In the genomic region with DNA sequence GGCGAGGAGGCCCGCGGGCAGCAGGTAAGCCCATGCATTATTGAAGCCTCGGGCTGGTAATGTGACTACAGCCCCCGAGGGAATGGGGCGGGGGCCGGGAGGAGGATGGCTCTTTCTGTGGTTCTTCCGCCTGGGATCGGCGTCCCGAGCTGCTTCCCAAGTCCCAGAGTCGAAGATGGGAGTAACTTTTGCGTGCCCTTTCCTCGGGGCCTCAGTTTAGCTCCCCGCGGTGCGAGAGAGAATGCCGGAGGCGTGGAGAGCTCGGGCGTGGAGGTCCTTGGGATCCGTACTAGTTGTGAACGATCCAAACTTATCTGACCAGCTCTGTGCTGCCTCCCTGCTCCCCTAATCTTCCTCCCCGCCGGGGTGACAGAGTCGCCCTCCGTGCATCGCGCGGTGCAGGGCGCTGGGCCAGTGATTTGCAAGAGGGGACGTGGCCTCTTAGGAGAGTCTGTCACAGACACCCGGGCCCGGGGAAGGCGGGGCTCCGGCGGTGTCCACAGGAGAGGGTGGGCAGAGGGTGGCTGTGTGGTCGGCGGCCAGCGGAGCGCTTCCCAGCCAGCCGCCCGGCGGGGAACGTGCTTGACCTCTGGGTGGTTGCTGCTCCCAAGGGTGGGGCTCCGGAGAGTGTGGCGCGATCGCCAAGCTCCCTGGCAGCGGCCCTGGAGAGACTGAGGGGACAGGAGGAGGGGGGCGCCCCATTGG, we compare ENCODE assay signal across 8 cellular contexts. TPM values are rescaled to one million over a fixed set of nuclear protein-coding genes. Genes with fewer than 3 reads are reported as not detected.
DNase-seq lines count a peak whose midpoint lies in the region; ATAC-seq and TF ChIP-seq lines count a peak whose summit lies in the region.

No MANE protein-coding gene starts in this region.

- WGBS in mesenchymal stem cell, result under 1% methylated on average over 49 of the region's 51 CpGs

- H3K4me2 ChIP-seq in mesenchymal stem cell (ENCODE audit: low read length, poor library complexity, severe bottlenecking), result peak overlapping the region; percentile 84

- no peak overlapping the region for H2AK5ac ChIP-seq in mesenchymal stem cell (ENCODE audit: low read length, severe bottlenecking)

- H4K91ac ChIP-seq in mesenchymal stem cell (ENCODE audit: low read length), result peak overlapping the region; percentile 80

- POLR2A ChIA-PET in activated CD8-positive, alpha-beta T cell treated with anti-CD3 and anti-CD28 coated beads for 36 hours (lab: Charles Lee), result interaction anchor here (0.6 to 2.3 kb wide), 7 partner anchors 13 to 135 kb away, joined by 3 to 9 read pairs (median 3); no protein-coding TSS in a partner anchor

- H3K4me3 ChIP-seq in MG63, result peak overlapping the region; percentile 84
- peak overlapping the region; percentile 85 to 95 for H3K4me3 ChIP-seq in mesenchymal stem cell (ENCODE audit: insufficient read depth in 1 of 2, low read depth in 1 of 2, low read length in 2 of 2)

- peak overlapping the region in 1 of 2 experiments; percentile 84 for H3K14ac ChIP-seq in mesenchymal stem cell (ENCODE audit: low read length in 2 of 2)

- H3K36me3 Mint-ChIP-seq in activated CD8-positive, alpha-beta T cell treated with anti-CD3 and anti-CD28 coated beads for 36 hours (ENCODE audit: low read depth), result no peaks in the 10 kb centered on the region
- H3K36me3 Mint-ChIP-seq in endothelial cell (ENCODE audit: low read depth, unreplicated experiment), result no peaks in the 10 kb centered on the region
- no peaks in the 10 kb centered on the region for H3K36me3 Mint-ChIP-seq in stimulated activated naive CD8-positive, alpha-beta T cell treated with anti-CD3 and anti-CD28 coated beads, Interleukin-15, Interleukin-2, amounts not matched to agents 100 ng/mL and 50 ng/mL, for 24 hours (ENCODE audit: low read depth)

- TF ChIP-seq CTCF in activated CD8-positive, alpha-beta T cell treated with anti-CD3 and anti-CD28 coated beads for 36 hours (IDR thresholded peaks at IDR 0.05), result no peak
- TF ChIP-seq CTCF in endothelial cell (IDR thresholded peaks at IDR 0.05; ENCODE audit: unreplicated experiment), result no peak

- H3K27ac Mint-ChIP-seq in activated CD8-positive, alpha-beta T cell treated with anti-CD3 and anti-CD28 coated beads for 36 hours, result peak overlapping the region; percentile 60
- H3K27ac Mint-ChIP-seq in endothelial cell (ENCODE audit: unreplicated experiment), result peak overlapping the region; percentile 57
- peak overlapping the region; percentile 48 for H3K27ac Mint-ChIP-seq in stimulated activated naive CD8-positive, alpha-beta T cell treated with anti-CD3 and anti-CD28 coated beads, Interleukin-15, Interleukin-2, amounts not matched to agents 100 ng/mL and 50 ng/mL, for 24 hours

- peak overlapping the region; percentile 89 for H2BK15ac ChIP-seq in mesenchymal stem cell (ENCODE audit: low read depth, poor library complexity, severe bottlenecking)

- peak overlapping the region; percentile 83 to 97 for H3K18ac ChIP-seq in mesenchymal stem cell (ENCODE audit: low read depth in 1 of 2, low read length in 2 of 2)

- peak overlapping the region in 1 of 2 experiments; percentile 3 for H3K23ac ChIP-seq in mesenchymal stem cell (ENCODE audit: low read length in 2 of 2)

- H3K27ac ChIP-seq in mesenchymal stem cell (ENCODE audit: low read length, poor library complexity, severe bottlenecking), result peak overlapping the region; percentile 93

- peak overlapping the region; percentile 24 to 77 for H3K4ac ChIP-seq in mesenchymal stem cell (ENCODE audit: low read depth in 1 of 2, low read length in 2 of 2)

- H3K9me3 ChIP-seq in MG63, result no peaks in the 10 kb centered on the region
- H3K9me3 ChIP-seq in mesenchymal stem cell (ENCODE audit: control insufficient read depth, low read length), result no peaks in the 10 kb centered on the region

- peak; percentile 32 for ATAC-seq in GM21576 (IDR thresholded peaks at IDR 0.05; ENCODE audit: unreplicated experiment)
- peak; percentile 55 for ATAC-seq in activated CD8-positive, alpha-beta T cell treated with anti-CD3 and anti-CD28 coated beads for 36 hours
- no peak for ATAC-seq in GM18861 (IDR thresholded peaks at IDR 0.05; ENCODE audit: unreplicated experiment)

- H2BK12ac ChIP-seq in mesenchymal stem cell (ENCODE audit: low read length in 2 of 2), result peak overlapping the region; percentile 6 to 40

- peaks cover 17% of the 10 kb centered on the region for H3K27me3 Mint-ChIP-seq in activated CD8-positive, alpha-beta T cell treated with anti-CD3 and anti-CD28 coated beads for 36 hours
- H3K27me3 Mint-ChIP-seq in endothelial cell (ENCODE audit: unreplicated experiment), result peaks cover 3% of the 10 kb centered on the region
- peaks cover 18% of the 10 kb centered on the region for H3K27me3 Mint-ChIP-seq in stimulated activated naive CD8-positive, alpha-beta T cell treated with anti-CD3 and anti-CD28 coated beads, Interleukin-15, Interleukin-2, amounts not matched to agents 100 ng/mL and 50 ng/mL, for 24 hours

- H2AFZ ChIP-seq in mesenchymal stem cell (ENCODE audit: low read depth, low read length), result peak overlapping the region; percentile 18

- H3K9me3 Mint-ChIP-seq in activated CD8-positive, alpha-beta T cell treated with anti-CD3 and anti-CD28 coated beads for 36 hours, result no peaks in the 10 kb centered on the region
- H3K9me3 Mint-ChIP-seq in endothelial cell (ENCODE audit: unreplicated experiment), result no peaks in the 10 kb centered on the region
- H3K9me3 Mint-ChIP-seq in stimulated activated naive CD8-positive, alpha-beta T cell treated with anti-CD3 and anti-CD28 coated beads, Interleukin-15, Interleukin-2, amounts not matched to agents 100 ng/mL and 50 ng/mL, for 24 hours, result no peaks in the 10 kb centered on the region

- H3K27me3 ChIP-seq in MG63 (no peaks in the 10 kb centered on the region), mesenchymal stem cell (ENCODE audit: control insufficient read depth in 1 of 2, insufficient read depth in 1 of 2, low read length in 2 of 2) (no peaks in the 10 kb centered on the region)

- H3K4me1 Mint-ChIP-seq in activated CD8-positive, alpha-beta T cell treated with anti-CD3 and anti-CD28 coated beads for 36 hours (ENCODE audit: low read depth), result peaks cover 15% of the 10 kb centered on the region
- H3K4me1 Mint-ChIP-seq in endothelial cell (ENCODE audit: unreplicated experiment), result peaks cover 8% of the 10 kb centered on the region
- peaks cover 23% of the 10 kb centered on the region for H3K4me1 Mint-ChIP-seq in stimulated activated naive CD8-positive, alpha-beta T cell treated with anti-CD3 and anti-CD28 coated beads, Interleukin-15, Interleukin-2, amounts not matched to agents 100 ng/mL and 50 ng/mL, for 24 hours (ENCODE audit: low read depth)

- H2BK5ac ChIP-seq in mesenchymal stem cell (ENCODE audit: low read depth, low read length, poor library complexity, severe bottlenecking), result peak overlapping the region; percentile 99

- peak overlapping the region; percentile 78 for H3K4me3 Mint-ChIP-seq in activated CD8-positive, alpha-beta T cell treated with anti-CD3 and anti-CD28 coated beads for 36 hours
- peak overlapping the region; percentile 98 for H3K4me3 Mint-ChIP-seq in endothelial cell (ENCODE audit: unreplicated experiment)
- peak overlapping the region; percentile 91 for H3K4me3 Mint-ChIP-seq in stimulated activated naive CD8-positive, alpha-beta T cell treated with anti-CD3 and anti-CD28 coated beads, Interleukin-15, Interleukin-2, amounts not matched to agents 100 ng/mL and 50 ng/mL, for 24 hours

- intact Hi-C loops in activated CD8-positive, alpha-beta T cell treated with anti-CD3 and anti-CD28 coated beads for 36 hours (cut with micrococcal nuclease), result loop anchor here (5.0 kb wide), 1 partner anchor 66 kb away; no protein-coding TSS in a partner anchor

- H3K4me1 ChIP-seq in mesenchymal stem cell (ENCODE audit: control insufficient read depth, insufficient read depth, low read depth, low read length), result peaks cover 1% of the 10 kb centered on the region

- peaks cover 10% of the 10 kb centered on the region for H3K79me1 ChIP-seq in mesenchymal stem cell (replicated peaks; ENCODE audit: low read length, poor library complexity, severe bottlenecking)

- DNase-seq in Caki2 (ENCODE audit: low read depth) (peak; percentile 80), MG63 (peak; percentile 79), endothelial cell (ENCODE audit: low spot score) (peak; percentile 56), mesenchymal stem cell (peak; percentile 78)
- peak; percentile 42 for DNase-seq in activated CD8-positive, alpha-beta T cell treated with anti-CD3 and anti-CD28 coated beads for 36 hours

- peak overlapping the region; percentile 12 for H4K8ac ChIP-seq in mesenchymal stem cell (ENCODE audit: low read length)

- H3K9ac ChIP-seq in mesenchymal stem cell (ENCODE audit: low read length), result peak overlapping the region; percentile 87

- H3K36me3 ChIP-seq in MG63 (no peaks in the 10 kb centered on the region), mesenchymal stem cell (ENCODE audit: control insufficient read depth in 1 of 2, insufficient read depth in 2 of 2, low read depth in 1 of 2, low read length in 2 of 2) (no peaks in the 10 kb centered on the region)

- in situ Hi-C loops in Caki2 (cut with HindIII; ENCODE audit: low pct_unique_long_range_greater_than_20kb, low sequenced_read_pairs), result no loop called here

- CTCF ChIA-PET in activated CD8-positive, alpha-beta T cell treated with anti-CD3 and anti-CD28 coated beads for 36 hours (lab: Charles Lee), result interaction anchor here (1.0 to 1.7 kb wide), 4 partner anchors 11 to 67 kb away, joined by 3 to 5 read pairs (median 4); no protein-coding TSS in a partner anchor

- peak overlapping the region; percentile 15 for H2BK120ac ChIP-seq in mesenchymal stem cell (ENCODE audit: low read depth, low read length)

RNA-seq across cellular contexts. Expression of gene UTRN, which starts 0.8 kb away (rescaled TPM):
- 38.2 and 38.5 TPM in 2 replicates for total RNA-seq in Caki2 (2014; rRNA removed; shearing (Covaris generic); ENCODE audit: low replicate concordance)
- 16.5 and 32.7 TPM in 2 replicates for total RNA-seq in MG63 (2014; rRNA removed; shearing (Covaris generic); ENCODE audit: low replicate concordance)
- total RNA-seq in activated CD8-positive, alpha-beta T cell treated with anti-CD3 and anti-CD28 coated beads for 36 hours, result 10 to 100 TPM; 53.9 to 58.5 TPM
- 164 TPM for total RNA-seq in endothelial cell (ENCODE audit: unreplicated experiment)
- 14.5 TPM for polyA plus RNA-seq in mesenchymal stem cell (2013, experiment 1 of 2)
- 12.9 TPM for polyA plus RNA-seq in mesenchymal stem cell (2013, experiment 2 of 2)
